11 cellular contexts compared by ENCODE assay signal in genomic region chr3:144429719-144430121, GRCh38.
A peak's percentile ranks its signal among the peaks of the same experiment; 100 is the strongest.
DNase-seq lines count a peak whose midpoint lies in the region; ATAC-seq lines count a peak whose summit lies in the region.
"Had no signal": no experiment of that assay in that cellular context is flagged by ENCODE, and none has a peak within 500 bp of the region (broad histone marks: within the 10 kb centered on the region; RNA-seq: fewer than 3 reads in every experiment).

No MANE protein-coding gene starts in this region.

- ATAC-seq in GM19324 (IDR thresholded peaks at IDR 0.05; ENCODE audit: low FRiP score, unreplicated experiment) (peak; percentile 57), HG02798 (IDR thresholded peaks at IDR 0.05; ENCODE audit: poor library complexity, unreplicated experiment) (peak; percentile 65), HG03565 (IDR thresholded peaks at IDR 0.05; ENCODE audit: unreplicated experiment) (peak; percentile 79), sciatic nerve (no peak)

- DNase-seq in AG08395 (ENCODE audit: low spot score): peak; percentile 13
- no peak for DNase-seq in NCI-H2081 treated with DMSO at 0.1 percent for 48 hours (lab: John Stamatoyannopoulos, UW)
- no peak for DNase-seq in sciatic nerve (ENCODE audit: low spot score)
- no peak for DNase-seq in NCI-H1694 (lab: John Stamatoyannopoulos, UW)
- no peak for DNase-seq in COR-L47 (lab: John Stamatoyannopoulos, UW)
- DNase-seq: activated gamma-delta T cell treated with Interleukin-2 at 50 U/mL for 16 hours, cortex of kidney, nucleus accumbens had no signal

- intact Hi-C loops in sciatic nerve (cut with DNase I): no loop called here
